ENCODE assay signal across 9 cellular contexts in genomic region chrX:148609766-148610698, GRCh38.
DNase-seq lines count a peak whose midpoint lies in the region; ATAC-seq and TF ChIP-seq lines count a peak whose summit lies in the region.
"Had no signal": no experiment of that assay in that cellular context is flagged by ENCODE, and none has a peak within 500 bp of the region (broad histone marks: within the 10 kb centered on the region; RNA-seq: fewer than 3 reads in every experiment).

No MANE protein-coding gene starts in this region.

- no peaks in the 10 kb centered on the region for H3K27me3 Mint-ChIP-seq in activated naive CD8-positive, alpha-beta T cell treated with anti-CD3 and anti-CD28 coated beads for 36 hours
- H3K27me3 Mint-ChIP-seq: central memory CD8-positive, alpha-beta T cell had no signal

- no peak for TF ChIP-seq CTCF in GM06990 (IDR thresholded peaks at IDR 0.05; ENCODE audit: insufficient read depth, low read length, poor library complexity, severe bottlenecking)

- no peaks in the 10 kb centered on the region for H3K27me3 ChIP-seq in GM06990 (replicated peaks; ENCODE audit: control insufficient read depth, insufficient read depth, low read length)

- H3K4me3 ChIP-seq in GM06990 (replicated peaks; ENCODE audit: low read depth, low read length) = peak overlapping the region; percentile 41; the same call in 1 of the 2 replicates

- DNase-seq in GM06990 (ENCODE audit: extremely low read depth, insufficient read length) (peak; percentile 40), NCI-H446 treated with DMSO at 0.1 percent for 48 hours (lab: John Stamatoyannopoulos, UW) (no peak), NCI-H1436 treated with DMSO at 0.1 percent for 48 hours (lab: John Stamatoyannopoulos, UW) (no peak), putamen (ENCODE audit: low spot score) (no peak), ureter (ENCODE audit: low spot score) (no peak)
- DNase-seq in activated naive CD8-positive, alpha-beta T cell treated with anti-CD3 and anti-CD28 coated beads for 36 hours = no peak

- H3K36me3 Mint-ChIP-seq in activated naive CD8-positive, alpha-beta T cell treated with anti-CD3 and anti-CD28 coated beads for 36 hours = no peaks in the 10 kb centered on the region

- peaks cover 16% of the 10 kb centered on the region for H3K4me1 Mint-ChIP-seq in activated naive CD8-positive, alpha-beta T cell treated with anti-CD3 and anti-CD28 coated beads for 36 hours
- H3K4me1 Mint-ChIP-seq: central memory CD8-positive, alpha-beta T cell had no signal

- H3K4me3 Mint-ChIP-seq in activated naive CD8-positive, alpha-beta T cell treated with anti-CD3 and anti-CD28 coated beads for 36 hours = no peak overlapping the region
- H3K4me3 Mint-ChIP-seq: central memory CD8-positive, alpha-beta T cell had no signal

- peak overlapping the region; percentile 13 for H3K27ac Mint-ChIP-seq in activated naive CD8-positive, alpha-beta T cell treated with anti-CD3 and anti-CD28 coated beads for 36 hours

- H3K36me3 ChIP-seq in GM06990 (ENCODE audit: control insufficient read depth, insufficient read depth, low read length) = no peaks in the 10 kb centered on the region

- ATAC-seq in GM21381 (IDR thresholded peaks at IDR 0.05; ENCODE audit: unreplicated experiment) (peak; percentile 75), HG03520 (IDR thresholded peaks at IDR 0.05; ENCODE audit: unreplicated experiment) (peak; percentile 59)

- H3K9me3 Mint-ChIP-seq in activated naive CD8-positive, alpha-beta T cell treated with anti-CD3 and anti-CD28 coated beads for 36 hours = peaks cover 4% of the 10 kb centered on the region
- H3K9me3 Mint-ChIP-seq: central memory CD8-positive, alpha-beta T cell had no signal
